1 cellular context compared by ENCODE assay signal in the genomic region with DNA sequence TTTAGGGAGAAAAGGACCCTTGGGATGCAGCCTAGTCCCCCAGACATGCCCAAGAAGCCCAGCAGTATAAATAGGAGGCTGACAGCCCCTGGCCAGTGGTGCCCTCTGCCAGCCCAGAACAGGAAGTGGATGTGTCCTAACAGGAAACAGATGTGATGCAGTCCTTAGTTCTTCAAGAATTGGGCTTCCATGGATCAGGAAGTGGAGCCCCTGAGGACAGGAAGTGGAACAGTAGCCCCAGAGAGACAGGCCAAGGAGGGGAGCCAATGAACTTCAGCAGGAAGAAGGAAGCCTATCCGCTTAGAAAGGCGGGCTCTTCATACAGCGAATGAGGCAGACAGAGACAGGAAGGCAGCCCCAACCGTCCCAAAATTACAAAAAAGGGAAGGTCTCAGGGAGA.
TF ChIP-seq lines count a peak whose summit lies in the region.

No MANE protein-coding gene starts in this region.

TF ChIP-seq in H1, 55 proteins besides CTCF, POLR2A, EP300 and RAD21:
- no peak for TF ChIP-seq JUND (IDR thresholded peaks at IDR 0.05; ENCODE audit: low read length)
- TF ChIP-seq, protein P1, sequence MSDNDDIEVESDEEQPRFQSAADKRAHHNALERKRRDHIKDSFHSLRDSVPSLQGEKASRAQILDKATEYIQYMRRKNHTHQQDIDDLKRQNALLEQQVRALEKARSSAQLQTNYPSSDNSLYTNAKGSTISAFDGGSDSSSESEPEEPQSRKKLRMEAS (IDR thresholded peaks at IDR 0.05) = no peak
- TF ChIP-seq TAF1 (IDR thresholded peaks at IDR 0.05; ENCODE audit: low read depth, low read length) = no peak
- no peak for TF ChIP-seq EZH2 (IDR thresholded peaks at IDR 0.05; ENCODE audit: low read depth, low read length, severe bottlenecking)
- no peak for TF ChIP-seq TCF12 (IDR thresholded peaks at IDR 0.05; ENCODE audit: low read depth, low read length)
- no peak for TF ChIP-seq HDAC6 (IDR thresholded peaks at IDR 0.05; ENCODE audit: low read depth, low read length)
- no peak for TF ChIP-seq MAFK (IDR thresholded peaks at IDR 0.05; ENCODE audit: low read depth, low read length)
- TF ChIP-seq RBBP5 (IDR thresholded peaks at IDR 0.05; ENCODE audit: borderline replicate concordance, low read depth, low read length) = no peak
- no peak for TF ChIP-seq TEAD4 (IDR thresholded peaks at IDR 0.05; ENCODE audit: low read depth, low read length)
- TF ChIP-seq KDM4A (IDR thresholded peaks at IDR 0.05; ENCODE audit: low read depth, low read length, severe bottlenecking) = no peak
- no peak for TF ChIP-seq SAP30 (IDR thresholded peaks at IDR 0.05; ENCODE audit: insufficient read depth, insufficient replicate concordance, low read length)
- no peak for TF ChIP-seq POU5F1 (IDR thresholded peaks at IDR 0.05; ENCODE audit: low read depth, low read length)
- TF ChIP-seq CBX8 (IDR thresholded peaks at IDR 0.05; ENCODE audit: borderline replicate concordance, low read depth, low read length) = no peak
- TF ChIP-seq KDM5A (IDR thresholded peaks at IDR 0.05; ENCODE audit: low read length) = no peak
- no peak for TF ChIP-seq NRF1 (IDR thresholded peaks at IDR 0.05; ENCODE audit: low read depth, low read length)
- TF ChIP-seq, protein P2, sequence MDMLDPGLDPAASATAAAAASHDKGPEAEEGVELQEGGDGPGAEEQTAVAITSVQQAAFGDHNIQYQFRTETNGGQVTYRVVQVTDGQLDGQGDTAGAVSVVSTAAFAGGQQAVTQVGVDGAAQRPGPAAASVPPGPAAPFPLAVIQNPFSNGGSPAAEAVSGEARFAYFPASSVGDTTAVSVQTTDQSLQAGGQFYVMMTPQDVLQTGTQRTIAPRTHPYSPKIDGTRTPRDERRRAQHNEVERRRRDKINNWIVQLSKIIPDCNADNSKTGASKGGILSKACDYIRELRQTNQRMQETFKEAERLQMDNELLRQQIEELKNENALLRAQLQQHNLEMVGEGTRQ (IDR thresholded peaks at IDR 0.05; ENCODE audit: low read length) = no peak
